1 cellular context compared by ENCODE assay signal in the genomic region with DNA sequence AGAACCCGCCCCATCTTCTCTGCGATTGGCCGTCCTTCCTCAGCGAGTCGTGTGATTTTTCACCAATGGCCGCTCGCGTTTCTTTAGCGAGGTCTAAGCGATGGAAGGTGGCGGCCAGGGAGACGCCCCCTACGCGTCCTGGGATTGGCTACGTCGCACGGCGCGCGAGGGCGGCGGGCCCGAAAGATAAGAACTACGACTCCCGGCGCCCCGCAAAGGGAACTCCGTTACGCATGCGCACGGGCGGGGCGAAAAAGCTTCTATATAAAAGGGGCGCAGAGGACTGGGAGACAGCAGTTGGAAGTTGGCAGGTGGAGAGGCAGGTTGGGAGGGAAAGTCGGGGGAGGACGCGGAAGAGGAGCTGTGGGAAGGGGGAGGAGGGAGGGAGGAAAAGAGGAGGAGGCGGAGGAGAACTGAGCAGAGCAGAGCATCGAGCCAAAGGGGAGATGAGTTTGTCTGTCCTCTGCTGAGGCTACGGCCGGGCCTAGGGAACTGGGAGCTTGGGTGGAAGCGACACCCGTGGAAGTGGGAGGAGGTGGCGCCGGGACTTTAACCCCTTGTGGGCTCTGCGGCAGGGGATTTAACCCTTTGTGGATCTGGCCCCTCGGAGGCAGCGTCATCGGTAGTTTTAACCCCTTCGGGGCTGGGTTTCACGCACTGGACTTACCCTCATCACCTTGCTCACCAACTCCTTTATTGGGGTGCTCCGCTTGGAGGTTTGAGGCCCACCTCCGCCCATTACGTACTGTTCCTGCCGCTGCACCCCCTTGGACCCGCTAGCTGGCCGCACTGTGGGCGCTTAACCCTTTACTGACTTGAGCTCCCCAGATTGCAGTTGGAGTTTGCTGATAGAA.
A peak's percentile ranks its signal among the peaks of the same experiment; 100 is the strongest.
TF ChIP-seq lines count a peak whose summit lies in the region.

A gene with protein sequence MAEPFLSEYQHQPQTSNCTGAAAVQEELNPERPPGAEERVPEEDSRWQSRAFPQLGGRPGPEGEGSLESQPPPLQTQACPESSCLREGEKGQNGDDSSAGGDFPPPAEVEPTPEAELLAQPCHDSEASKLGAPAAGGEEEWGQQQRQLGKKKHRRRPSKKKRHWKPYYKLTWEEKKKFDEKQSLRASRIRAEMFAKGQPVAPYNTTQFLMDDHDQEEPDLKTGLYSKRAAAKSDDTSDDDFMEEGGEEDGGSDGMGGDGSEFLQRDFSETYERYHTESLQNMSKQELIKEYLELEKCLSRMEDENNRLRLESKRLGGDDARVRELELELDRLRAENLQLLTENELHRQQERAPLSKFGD (plus strand): TSS at position 293 of the 854 bp plus-strand sequence. CDS start 716 bp downstream, outside the sequence.

TF ChIP-seq in HepG2, 621 proteins besides CTCF, POLR2A, EP300 and RAD21 (continued from another document and continues in another):
- TF ChIP-seq, protein P1, sequence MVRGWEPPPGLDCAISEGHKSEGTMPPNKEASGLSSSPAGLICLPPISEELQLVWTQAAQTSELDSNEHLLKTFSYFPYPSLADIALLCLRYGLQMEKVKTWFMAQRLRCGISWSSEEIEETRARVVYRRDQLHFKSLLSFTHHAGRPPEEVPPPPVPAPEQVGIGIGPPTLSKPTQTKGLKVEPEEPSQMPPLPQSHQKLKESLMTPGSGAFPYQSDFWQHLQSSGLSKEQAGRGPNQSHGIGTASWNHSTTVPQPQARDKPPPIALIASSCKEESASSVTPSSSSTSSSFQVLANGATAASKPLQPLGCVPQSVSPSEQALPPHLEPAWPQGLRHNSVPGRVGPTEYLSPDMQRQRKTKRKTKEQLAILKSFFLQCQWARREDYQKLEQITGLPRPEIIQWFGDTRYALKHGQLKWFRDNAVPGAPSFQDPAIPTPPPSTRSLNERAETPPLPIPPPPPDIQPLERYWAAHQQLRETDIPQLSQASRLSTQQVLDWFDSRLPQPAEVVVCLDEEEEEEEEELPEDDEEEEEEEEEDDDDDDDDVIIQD (CRISPR knock-in tag; IDR thresholded peaks at IDR 0.05; ENCODE audit: low read depth): peak; percentile 61; the same call in 1 of the 2 replicates
- peak; percentile 68; the same call in 1 of the 2 replicates for TF ChIP-seq ZNF235 (CRISPR knock-in tag; IDR thresholded peaks at IDR 0.05; ENCODE audit: borderline replicate concordance)
- TF ChIP-seq ARNT2 (CRISPR knock-in tag; IDR thresholded peaks at IDR 0.05; ENCODE audit: low read depth): peak; percentile 90; the same call in 1 of the 2 replicates
- no peak; the same call in 1 of the 2 replicates for TF ChIP-seq ZNF556 (CRISPR knock-in tag; IDR thresholded peaks at IDR 0.05; ENCODE audit: borderline replicate concordance)
- no peak for TF ChIP-seq NR3C1 (CRISPR knock-in tag; IDR thresholded peaks at IDR 0.05)
- peak; percentile 58 for TF ChIP-seq RARA (CRISPR knock-in tag; IDR thresholded peaks at IDR 0.05)
- no peak for TF ChIP-seq ARNT (IDR thresholded peaks at IDR 0.05)
- no peak for TF ChIP-seq ZNF382 (CRISPR knock-in tag; IDR thresholded peaks at IDR 0.05; ENCODE audit: borderline replicate concordance)
- no peak; the same call in 1 of the 2 replicates for TF ChIP-seq NCOA1 (CRISPR knock-in tag; IDR thresholded peaks at IDR 0.05)
- no peak for TF ChIP-seq PHB2 (IDR thresholded peaks at IDR 0.05; ENCODE audit: partially characterized antibody)
- peak; percentile 43; the same call in 1 of the 2 replicates for TF ChIP-seq HMG20B (CRISPR knock-in tag; conservative IDR thresholded peaks at IDR 0.05)
- peak; percentile 83; the same call in 1 of the 2 replicates for TF ChIP-seq ETV6 (CRISPR knock-in tag; conservative IDR thresholded peaks at IDR 0.05)
- TF ChIP-seq ZFP36L1 (CRISPR knock-in tag; IDR thresholded peaks at IDR 0.05): no peak; the same call in 1 of the 2 replicates
- TF ChIP-seq, protein P2, sequence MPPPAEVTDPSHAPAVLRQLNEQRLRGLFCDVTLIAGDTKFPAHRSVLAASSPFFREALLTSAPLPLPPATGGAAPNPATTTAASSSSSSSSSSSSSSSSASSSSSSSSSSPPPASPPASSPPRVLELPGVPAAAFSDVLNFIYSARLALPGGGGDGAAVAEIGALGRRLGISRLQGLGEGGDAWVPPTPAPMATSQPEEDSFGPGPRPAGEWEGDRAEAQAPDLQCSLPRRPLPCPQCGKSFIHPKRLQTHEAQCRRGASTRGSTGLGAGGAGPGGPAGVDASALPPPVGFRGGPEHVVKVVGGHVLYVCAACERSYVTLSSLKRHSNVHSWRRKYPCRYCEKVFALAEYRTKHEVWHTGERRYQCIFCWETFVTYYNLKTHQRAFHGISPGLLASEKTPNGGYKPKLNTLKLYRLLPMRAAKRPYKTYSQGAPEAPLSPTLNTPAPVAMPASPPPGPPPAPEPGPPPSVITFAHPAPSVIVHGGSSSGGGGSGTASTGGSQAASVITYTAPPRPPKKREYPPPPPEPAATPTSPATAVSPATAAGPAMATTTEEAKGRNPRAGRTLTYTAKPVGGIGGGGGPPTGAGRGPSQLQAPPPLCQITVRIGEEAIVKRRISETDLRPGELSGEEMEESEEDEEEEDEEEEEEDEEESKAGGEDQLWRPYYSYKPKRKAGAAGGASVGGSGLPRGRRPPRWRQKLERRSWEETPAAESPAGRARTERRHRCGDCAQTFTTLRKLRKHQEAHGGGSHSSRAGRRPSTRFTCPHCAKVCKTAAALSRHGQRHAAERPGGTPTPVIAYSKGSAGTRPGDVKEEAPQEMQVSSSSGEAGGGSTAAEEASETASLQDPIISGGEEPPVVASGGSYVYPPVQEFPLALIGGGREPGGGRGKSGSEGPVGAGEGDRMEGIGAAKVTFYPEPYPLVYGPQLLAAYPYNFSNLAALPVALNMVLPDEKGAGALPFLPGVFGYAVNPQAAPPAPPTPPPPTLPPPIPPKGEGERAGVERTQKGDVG (CRISPR knock-in tag; IDR thresholded peaks at IDR 0.05; ENCODE audit: borderline replicate concordance): peak; percentile 68; the same call in 1 of the 2 replicates
- peak; percentile 100 for TF ChIP-seq DR1 (CRISPR knock-in tag; IDR thresholded peaks at IDR 0.05)
- TF ChIP-seq, protein P3, sequence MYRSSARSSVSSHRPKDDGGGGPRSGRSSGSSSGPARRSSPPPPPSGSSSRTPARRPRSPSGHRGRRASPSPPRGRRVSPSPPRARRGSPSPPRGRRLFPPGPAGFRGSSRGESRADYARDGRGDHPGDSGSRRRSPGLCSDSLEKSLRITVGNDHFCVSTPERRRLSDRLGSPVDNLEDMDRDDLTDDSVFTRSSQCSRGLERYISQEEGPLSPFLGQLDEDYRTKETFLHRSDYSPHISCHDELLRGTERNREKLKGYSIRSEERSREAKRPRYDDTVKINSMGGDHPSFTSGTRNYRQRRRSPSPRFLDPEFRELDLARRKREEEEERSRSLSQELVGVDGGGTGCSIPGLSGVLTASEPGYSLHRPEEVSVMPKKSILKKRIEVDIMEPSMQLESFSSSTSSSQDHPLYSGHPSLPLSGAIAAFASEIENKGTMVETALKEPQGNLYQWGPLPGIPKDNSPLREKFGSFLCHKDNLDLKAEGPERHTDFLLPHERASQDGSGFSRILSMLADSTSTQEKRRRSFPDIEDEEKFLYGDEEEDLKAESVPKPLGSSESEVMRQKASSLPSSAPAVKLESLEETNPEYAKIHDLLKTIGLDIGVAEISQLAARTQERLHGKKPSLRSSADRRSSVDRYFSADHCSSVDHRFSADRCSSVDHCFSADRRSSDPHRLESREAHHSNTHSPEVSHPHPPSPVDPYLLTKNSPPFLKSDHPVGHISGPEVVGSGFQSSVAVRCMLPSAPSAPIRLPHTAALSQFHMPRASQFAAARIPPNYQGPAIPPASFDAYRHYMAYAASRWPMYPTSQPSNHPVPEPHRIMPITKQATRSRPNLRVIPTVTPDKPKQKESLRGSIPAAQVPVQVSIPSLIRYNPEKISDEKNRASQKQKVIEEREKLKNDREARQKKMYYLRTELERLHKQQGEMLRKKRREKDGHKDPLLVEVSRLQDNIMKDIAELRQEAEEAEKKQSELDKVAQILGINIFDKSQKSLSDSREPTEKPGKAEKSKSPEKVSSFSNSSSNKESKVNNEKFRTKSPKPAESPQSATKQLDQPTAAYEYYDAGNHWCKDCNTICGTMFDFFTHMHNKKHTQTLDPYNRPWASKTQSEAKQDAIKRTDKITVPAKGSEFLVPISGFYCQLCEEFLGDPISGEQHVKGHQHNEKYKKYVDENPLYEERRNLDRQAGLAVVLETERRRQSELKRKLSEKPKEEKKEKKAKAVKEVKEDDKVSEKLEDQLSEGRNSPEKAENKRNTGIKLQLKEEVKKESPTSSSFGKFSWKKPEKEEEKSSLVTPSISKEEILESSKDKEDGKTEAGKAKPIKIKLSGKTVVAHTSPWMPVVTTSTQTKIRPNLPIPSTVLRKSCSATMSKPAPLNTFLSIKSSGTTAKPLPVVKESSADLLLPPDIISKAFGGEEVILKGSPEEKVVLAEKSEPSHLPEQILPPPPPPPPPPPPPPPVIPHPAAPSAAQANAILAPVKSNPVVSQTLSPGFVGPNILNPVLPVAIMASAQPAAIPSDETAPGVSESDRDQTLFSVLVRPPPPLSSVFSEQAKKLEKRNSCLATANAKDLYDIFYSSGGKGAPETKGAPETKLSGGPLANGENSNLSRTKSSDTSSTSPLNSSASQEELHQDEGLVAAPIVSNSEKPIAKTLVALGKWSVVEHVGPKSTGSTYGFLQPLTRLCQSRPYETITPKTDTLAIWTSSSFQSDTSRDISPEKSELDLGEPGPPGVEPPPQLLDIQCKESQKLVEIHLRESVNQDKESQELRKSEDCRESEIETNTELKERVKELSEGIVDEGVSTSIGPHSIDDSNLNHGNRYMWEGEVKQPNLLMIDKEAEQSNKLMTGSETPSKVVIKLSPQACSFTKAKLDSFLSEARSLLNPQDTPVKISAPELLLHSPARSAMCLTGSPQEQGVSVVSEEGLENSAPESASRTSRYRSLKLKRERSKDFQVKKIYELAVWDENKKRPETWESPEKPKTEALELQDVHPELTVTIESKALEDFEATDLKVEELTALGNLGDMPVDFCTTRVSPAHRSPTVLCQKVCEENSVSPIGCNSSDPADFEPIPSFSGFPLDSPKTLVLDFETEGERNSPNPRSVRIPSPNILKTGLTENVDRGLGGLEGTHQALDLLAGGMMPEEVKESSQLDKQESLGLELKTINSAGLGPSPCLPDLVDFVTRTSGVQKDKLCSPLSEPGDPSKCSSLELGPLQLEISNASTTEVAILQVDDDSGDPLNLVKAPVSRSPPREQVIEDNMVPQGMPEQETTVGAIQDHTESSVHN (CRISPR knock-in tag; IDR thresholded peaks at IDR 0.05): peak; percentile 96
- TF ChIP-seq NRL (CRISPR knock-in tag; IDR thresholded peaks at IDR 0.05; ENCODE audit: borderline replicate concordance): peak; percentile 98
- TF ChIP-seq RAD51 (IDR thresholded peaks at IDR 0.05; ENCODE audit: borderline replicate concordance): no peak
- peak in 1 of 2 experiments; percentile 31; a peak in 2 of 4 replicates for TF ChIP-seq MAFK (conservative IDR thresholded peaks at IDR 0.05 in 1 of 2, IDR thresholded peaks at IDR 0.05 in 1 of 2; ENCODE audit: low read length in 2 of 2)
- peak; percentile 94 for TF ChIP-seq ZNF746 (CRISPR knock-in tag; IDR thresholded peaks at IDR 0.05)
- TF ChIP-seq ZNF615 (CRISPR knock-in tag; IDR thresholded peaks at IDR 0.05; ENCODE audit: borderline replicate concordance): peak; percentile 95; the same call in 1 of the 2 replicates
- TF ChIP-seq, protein P4, sequence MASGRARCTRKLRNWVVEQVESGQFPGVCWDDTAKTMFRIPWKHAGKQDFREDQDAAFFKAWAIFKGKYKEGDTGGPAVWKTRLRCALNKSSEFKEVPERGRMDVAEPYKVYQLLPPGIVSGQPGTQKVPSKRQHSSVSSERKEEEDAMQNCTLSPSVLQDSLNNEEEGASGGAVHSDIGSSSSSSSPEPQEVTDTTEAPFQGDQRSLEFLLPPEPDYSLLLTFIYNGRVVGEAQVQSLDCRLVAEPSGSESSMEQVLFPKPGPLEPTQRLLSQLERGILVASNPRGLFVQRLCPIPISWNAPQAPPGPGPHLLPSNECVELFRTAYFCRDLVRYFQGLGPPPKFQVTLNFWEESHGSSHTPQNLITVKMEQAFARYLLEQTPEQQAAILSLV (CRISPR knock-in tag; IDR thresholded peaks at IDR 0.05; ENCODE audit: borderline replicate concordance): peak; percentile 96
- TF ChIP-seq SOX13 (IDR thresholded peaks at IDR 0.05): peak; percentile 85
- TF ChIP-seq SOX13 (CRISPR knock-in tag; conservative IDR thresholded peaks at IDR 0.05 in 1 of 2, IDR thresholded peaks at IDR 0.05 in 1 of 2): peak; percentile 57 to 100
- TF ChIP-seq HOXD1 (CRISPR knock-in tag; IDR thresholded peaks at IDR 0.05): peak; percentile 59; the same call in 1 of the 2 replicates
- TF ChIP-seq, protein P5, sequence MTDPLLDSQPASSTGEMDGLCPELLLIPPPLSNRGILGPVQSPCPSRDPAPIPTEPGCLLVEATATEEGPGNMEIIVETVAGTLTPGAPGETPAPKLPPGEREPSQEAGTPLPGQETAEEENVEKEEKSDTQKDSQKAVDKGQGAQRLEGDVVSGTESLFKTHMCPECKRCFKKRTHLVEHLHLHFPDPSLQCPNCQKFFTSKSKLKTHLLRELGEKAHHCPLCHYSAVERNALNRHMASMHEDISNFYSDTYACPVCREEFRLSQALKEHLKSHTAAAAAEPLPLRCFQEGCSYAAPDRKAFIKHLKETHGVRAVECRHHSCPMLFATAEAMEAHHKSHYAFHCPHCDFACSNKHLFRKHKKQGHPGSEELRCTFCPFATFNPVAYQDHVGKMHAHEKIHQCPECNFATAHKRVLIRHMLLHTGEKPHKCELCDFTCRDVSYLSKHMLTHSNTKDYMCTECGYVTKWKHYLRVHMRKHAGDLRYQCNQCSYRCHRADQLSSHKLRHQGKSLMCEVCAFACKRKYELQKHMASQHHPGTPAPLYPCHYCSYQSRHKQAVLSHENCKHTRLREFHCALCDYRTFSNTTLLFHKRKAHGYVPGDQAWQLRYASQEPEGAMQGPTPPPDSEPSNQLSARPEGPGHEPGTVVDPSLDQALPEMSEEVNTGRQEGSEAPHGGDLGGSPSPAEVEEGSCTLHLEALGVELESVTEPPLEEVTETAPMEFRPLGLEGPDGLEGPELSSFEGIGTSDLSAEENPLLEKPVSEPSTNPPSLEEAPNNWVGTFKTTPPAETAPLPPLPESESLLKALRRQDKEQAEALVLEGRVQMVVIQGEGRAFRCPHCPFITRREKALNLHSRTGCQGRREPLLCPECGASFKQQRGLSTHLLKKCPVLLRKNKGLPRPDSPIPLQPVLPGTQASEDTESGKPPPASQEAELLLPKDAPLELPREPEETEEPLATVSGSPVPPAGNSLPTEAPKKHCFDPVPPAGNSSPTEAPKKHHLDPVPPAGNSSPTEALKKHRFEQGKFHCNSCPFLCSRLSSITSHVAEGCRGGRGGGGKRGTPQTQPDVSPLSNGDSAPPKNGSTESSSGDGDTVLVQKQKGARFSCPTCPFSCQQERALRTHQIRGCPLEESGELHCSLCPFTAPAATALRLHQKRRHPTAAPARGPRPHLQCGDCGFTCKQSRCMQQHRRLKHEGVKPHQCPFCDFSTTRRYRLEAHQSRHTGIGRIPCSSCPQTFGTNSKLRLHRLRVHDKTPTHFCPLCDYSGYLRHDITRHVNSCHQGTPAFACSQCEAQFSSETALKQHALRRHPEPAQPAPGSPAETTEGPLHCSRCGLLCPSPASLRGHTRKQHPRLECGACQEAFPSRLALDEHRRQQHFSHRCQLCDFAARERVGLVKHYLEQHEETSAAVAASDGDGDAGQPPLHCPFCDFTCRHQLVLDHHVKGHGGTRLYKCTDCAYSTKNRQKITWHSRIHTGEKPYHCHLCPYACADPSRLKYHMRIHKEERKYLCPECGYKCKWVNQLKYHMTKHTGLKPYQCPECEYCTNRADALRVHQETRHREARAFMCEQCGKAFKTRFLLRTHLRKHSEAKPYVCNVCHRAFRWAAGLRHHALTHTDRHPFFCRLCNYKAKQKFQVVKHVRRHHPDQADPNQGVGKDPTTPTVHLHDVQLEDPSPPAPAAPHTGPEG (CRISPR knock-in tag; IDR thresholded peaks at IDR 0.05): peak; percentile 60; the same call in 1 of the 2 replicates
- no peak for TF ChIP-seq ZBTB1 (CRISPR knock-in tag; IDR thresholded peaks at IDR 0.05; ENCODE audit: borderline replicate concordance)
- peak; percentile 77; the same call in 1 of the 2 replicates for TF ChIP-seq ZNF768 (CRISPR knock-in tag; IDR thresholded peaks at IDR 0.05)
- TF ChIP-seq ZNF180 (CRISPR knock-in tag; IDR thresholded peaks at IDR 0.05; ENCODE audit: borderline replicate concordance, low read depth): no peak
- TF ChIP-seq HDAC6 (IDR thresholded peaks at IDR 0.05; ENCODE audit: low read depth, low read length): no peak
